Comparison of ENCODE assay signal across 8 cellular contexts in genomic region chr12:46473634-46474201, GRCh38.
DNase-seq lines count a peak whose midpoint lies in the region; ATAC-seq, FAIRE-seq and TF ChIP-seq lines count a peak whose summit lies in the region.

No MANE protein-coding gene starts in this region.

- TF ChIP-seq CTCF in esophagus squamous epithelium (IDR thresholded peaks at IDR 0.05) (no peak), nephron (IDR thresholded peaks at IDR 0.05; ENCODE audit: unreplicated experiment in 3 of 3) (no peak)

- TF ChIP-seq POLR2A in esophagus squamous epithelium (IDR thresholded peaks at IDR 0.05) = no peak

- no peaks in the 10 kb centered on the region for H3K36me3 Mint-ChIP-seq in nephron (ENCODE audit: low read depth)
- peaks cover 4% of the 10 kb centered on the region for H3K36me3 Mint-ChIP-seq in effector memory CD8-positive, alpha-beta T cell (ENCODE audit: insufficient read depth)

- H3K27me3 ChIP-seq in esophagus squamous epithelium = no peaks in the 10 kb centered on the region

- no peaks in the 10 kb centered on the region for H3K9me3 ChIP-seq in esophagus squamous epithelium

- WGBS in esophagus squamous epithelium, 2 donors = 9 to 10% methylated on average over 8 of the region's 8 CpGs

- FAIRE-seq in HTR-8/SVneo (lab: Jason Lieb, UNC) = no peak

- DNase-seq in GDM1 (lab: John Stamatoyannopoulos, UW) (peak; percentile 58), HTR-8/SVneo (ENCODE audit: insufficient read length, low spot score) (peak; percentile 48), SW480 (ENCODE audit: low spot score) (peak; percentile 84), esophagus squamous epithelium (lab: John Stamatoyannopoulos, UW) (no peak)
- DNase-seq in effector memory CD8-positive, alpha-beta T cell = no peak

- peak overlapping the region in 1 of 4 donors; percentile 17 for H3K4me3 ChIP-seq in esophagus squamous epithelium

- no peaks in the 10 kb centered on the region for H3K9me3 Mint-ChIP-seq in nephron
- peaks cover 0 to 2% of the 10 kb centered on the region in 2 donors for H3K9me3 Mint-ChIP-seq in effector memory CD8-positive, alpha-beta T cell

- peak overlapping the region in 1 of 3 experiments; percentile 5 for H3K4me3 Mint-ChIP-seq in nephron
- no peak overlapping the region for H3K4me3 Mint-ChIP-seq in effector memory CD8-positive, alpha-beta T cell

- ATAC-seq in GM21423 (IDR thresholded peaks at IDR 0.05; ENCODE audit: unreplicated experiment) = peak; percentile 77
- ATAC-seq in GM21528 (IDR thresholded peaks at IDR 0.05; ENCODE audit: low FRiP score, unreplicated experiment) = no peak
- ATAC-seq in effector memory CD8-positive, alpha-beta T cell (replicated peaks) = no peak

- H3K27me3 Mint-ChIP-seq in nephron (ENCODE audit: low read depth) = no peaks in the 10 kb centered on the region
- peaks cover 0 to 6% of the 10 kb centered on the region in 2 donors for H3K27me3 Mint-ChIP-seq in effector memory CD8-positive, alpha-beta T cell

- H3K4me1 ChIP-seq in esophagus squamous epithelium = peaks cover 9 to 31% (median 17%) of the 10 kb centered on the region in 3 donors

- intact Hi-C loops in esophagus squamous epithelium (cut with DNase I) = no loop called here

- H3K36me3 ChIP-seq in esophagus squamous epithelium = no peaks in the 10 kb centered on the region

- H3K27ac Mint-ChIP-seq in nephron = peak overlapping the region; percentile 97 to 98 (median 97)
- H3K27ac Mint-ChIP-seq in effector memory CD8-positive, alpha-beta T cell = no peak overlapping the region

- H3K4me1 Mint-ChIP-seq in nephron = peaks cover 47% of the 10 kb centered on the region
- H3K4me1 Mint-ChIP-seq in effector memory CD8-positive, alpha-beta T cell (ENCODE audit: low read depth in 2 of 2) = peaks cover 10 to 17% of the 10 kb centered on the region in 2 donors

- peak overlapping the region; percentile 63 to 86 (median 78) for H3K27ac ChIP-seq in esophagus squamous epithelium

Comparison
In these comparisons a context has a peak if more than half of its experiments do, and no peak if none do; other contexts are left out.
1. DNase-seq: peak in GDM1 (single experiment), HTR-8/SVneo (single experiment) and SW480 (single experiment); none in esophagus squamous epithelium (single experiment) and effector memory CD8-positive, alpha-beta T cell (0 of 3).
2. H3K27ac Mint-ChIP-seq: peak in nephron (3 of 3); none in effector memory CD8-positive, alpha-beta T cell (0 of 2).